In the genomic region with DNA sequence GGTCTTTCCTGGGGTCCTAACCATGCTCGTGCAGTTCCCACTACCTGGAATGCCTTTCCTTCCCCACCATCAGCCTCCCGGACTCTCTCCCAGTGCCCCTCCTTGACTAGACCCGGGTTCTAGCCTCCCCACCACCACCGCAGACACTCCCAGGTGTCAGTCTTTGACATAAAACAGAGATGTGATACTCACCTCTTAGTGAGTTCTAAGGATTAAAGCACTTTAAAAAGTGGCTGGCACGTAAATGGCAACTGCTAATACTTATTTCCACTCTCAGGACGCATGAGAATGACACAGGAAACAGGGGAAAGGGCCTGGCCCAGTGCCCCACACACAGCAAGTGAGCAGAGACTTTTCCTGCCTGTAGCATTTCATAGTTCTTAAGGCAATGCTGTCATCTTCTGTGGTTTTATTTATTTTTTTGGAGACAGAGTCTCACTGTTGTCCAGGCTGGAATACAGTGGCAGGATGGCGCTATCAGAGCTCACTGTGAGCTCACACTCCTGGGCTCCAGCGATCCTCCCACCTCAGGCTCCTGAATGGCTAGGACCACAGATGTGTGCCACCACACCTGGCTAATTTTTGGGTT, we compare ENCODE assay signal across 8 cellular contexts. TPM values are rescaled to one million over a fixed set of nuclear protein-coding genes. Genes with fewer than 3 reads are reported as not detected.
DNase-seq lines count a peak whose midpoint lies in the region; ATAC-seq and TF ChIP-seq lines count a peak whose summit lies in the region.

No MANE protein-coding gene starts in this region.

- H3K9me3 Mint-ChIP-seq in IgD-negative memory B cell: no peaks in the 10 kb centered on the region
- no peaks in the 10 kb centered on the region for H3K9me3 Mint-ChIP-seq in activated naive CD4-positive, alpha-beta T cell treated with anti-CD3 and anti-CD28 coated beads, Interleukin-2, amount 50 U/mL, for 72 hours
- no peaks in the 10 kb centered on the region for H3K9me3 Mint-ChIP-seq in stimulated activated memory B cell treated with anti-CD40 and anti-IgM and Interleukin-4, amounts not matched to agents 10 μg/mL and 1 μg/mL and 100 μg/mL, for 72 hours

- WGBS in gastroesophageal sphincter (ENCODE audit: low coverage in 1 of 2), 2 donors: 55 to 68% methylated on average over 4 to 8 of the region's 8 CpGs

- no peak for DNase-seq in activated naive CD4-positive, alpha-beta T cell treated with anti-CD3 and anti-CD28 coated beads, Interleukin-2, amount 50 U/mL, for 72 hours (ENCODE audit: low spot score in 2 of 2)
- DNase-seq in AML-193 (lab: John Stamatoyannopoulos, UW) (no peak), DMS79 treated with DMSO at 0.1 percent for 48 hours (lab: John Stamatoyannopoulos, UW) (no peak), ecto neural progenitor cell (ENCODE audit: low spot score) (no peak), NCI-H524 treated with DMSO at 0.1 percent for 48 hours (lab: John Stamatoyannopoulos, UW) (no peak)

- H3K27ac Mint-ChIP-seq in IgD-negative memory B cell: peak overlapping the region; percentile 16 to 92 (median 85)
- H3K27ac Mint-ChIP-seq in activated naive CD4-positive, alpha-beta T cell treated with anti-CD3 and anti-CD28 coated beads, Interleukin-2, amount 50 U/mL, for 72 hours: peak overlapping the region; percentile 99
- H3K27ac Mint-ChIP-seq in stimulated activated memory B cell treated with anti-CD40 and anti-IgM and Interleukin-4, amounts not matched to agents 10 μg/mL and 1 μg/mL and 100 μg/mL, for 72 hours: peak overlapping the region; percentile 96

- no peaks in the 10 kb centered on the region for H3K27me3 Mint-ChIP-seq in IgD-negative memory B cell
- H3K27me3 Mint-ChIP-seq in stimulated activated memory B cell treated with anti-CD40 and anti-IgM and Interleukin-4, amounts not matched to agents 10 μg/mL and 1 μg/mL and 100 μg/mL, for 72 hours: no peaks in the 10 kb centered on the region

- H3K4me3 Mint-ChIP-seq in IgD-negative memory B cell: peak overlapping the region; percentile 50 to 89 (median 66)
- peak overlapping the region; percentile 30 for H3K4me3 Mint-ChIP-seq in stimulated activated memory B cell treated with anti-CD40 and anti-IgM and Interleukin-4, amounts not matched to agents 10 μg/mL and 1 μg/mL and 100 μg/mL, for 72 hours

- no peak for TF ChIP-seq POLR2A in gastroesophageal sphincter (IDR thresholded peaks at IDR 0.05)

- ATAC-seq in activated naive CD4-positive, alpha-beta T cell treated with anti-CD3 and anti-CD28 coated beads, Interleukin-2, amount 50 U/mL, for 72 hours: no peak
- ATAC-seq in gastroesophageal sphincter: no peak
- no peak for ATAC-seq in stimulated activated memory B cell treated with anti-CD40 and anti-IgM and Interleukin-4, amounts not matched to agents 10 μg/mL and 1 μg/mL and 100 μg/mL, for 72 hours

- H3K9me3 ChIP-seq in gastroesophageal sphincter: no peaks in the 10 kb centered on the region

- peaks cover 0 to 85% (median 39%) of the 10 kb centered on the region in 3 donors for H3K4me1 ChIP-seq in gastroesophageal sphincter

- TF ChIP-seq CTCF in gastroesophageal sphincter (IDR thresholded peaks at IDR 0.05): no peak

- H3K4me1 Mint-ChIP-seq in IgD-negative memory B cell: peaks cover 20 to 29% (median 26%) of the 10 kb centered on the region in 3 donors
- H3K4me1 Mint-ChIP-seq in stimulated activated memory B cell treated with anti-CD40 and anti-IgM and Interleukin-4, amounts not matched to agents 10 μg/mL and 1 μg/mL and 100 μg/mL, for 72 hours: peaks cover 84% of the 10 kb centered on the region

- H3K4me3 ChIP-seq in gastroesophageal sphincter: no peak overlapping the region

- no peak for TF ChIP-seq EP300 in gastroesophageal sphincter (IDR thresholded peaks at IDR 0.05)

- H3K36me3 Mint-ChIP-seq in IgD-negative memory B cell: no peaks in the 10 kb centered on the region
- peaks cover 17 to 21% of the 10 kb centered on the region in 2 donors for H3K36me3 Mint-ChIP-seq in activated naive CD4-positive, alpha-beta T cell treated with anti-CD3 and anti-CD28 coated beads, Interleukin-2, amount 50 U/mL, for 72 hours
- H3K36me3 Mint-ChIP-seq in stimulated activated memory B cell treated with anti-CD40 and anti-IgM and Interleukin-4, amounts not matched to agents 10 μg/mL and 1 μg/mL and 100 μg/mL, for 72 hours: peaks cover 9% of the 10 kb centered on the region

- peaks cover 0 to 16% of the 10 kb centered on the region in 2 donors for H3K36me3 ChIP-seq in gastroesophageal sphincter

- peak overlapping the region; percentile 4 to 99 (median 96) for H3K27ac ChIP-seq in gastroesophageal sphincter

- H3K27me3 ChIP-seq in gastroesophageal sphincter: no peaks in the 10 kb centered on the region

RNA-seq across cellular contexts. Expression of a gene that starts 1.9 kb away (rescaled TPM):
- 17.8 TPM for polyA plus RNA-seq in IgD-negative memory B cell
- 10 to 100 TPM in 1 of 2 donors, 1 to 10 TPM in 1; 9.7 to 18.5 TPM for total RNA-seq in activated naive CD4-positive, alpha-beta T cell treated with anti-CD3 and anti-CD28 coated beads, Interleukin-2, amount 50 U/mL, for 72 hours
- 10 to 100 TPM in 1 of 4 donors, 1 to 10 TPM in 3; 3.7 to 11.5 (median 7.5) TPM for total RNA-seq in gastroesophageal sphincter

RNA-seq across cellular contexts. Expression of a gene that starts 2.0 kb away (rescaled TPM):
- 54.2 TPM for polyA plus RNA-seq in IgD-negative memory B cell
- 10 to 100 TPM; 39.7 to 53.4 TPM for total RNA-seq in activated naive CD4-positive, alpha-beta T cell treated with anti-CD3 and anti-CD28 coated beads, Interleukin-2, amount 50 U/mL, for 72 hours
- total RNA-seq in gastroesophageal sphincter: 10 to 100 TPM; 19.9 to 31.5 (median 21.3) TPM

RNA-seq across cellular contexts. Expression of a gene that starts 29.8 kb away (rescaled TPM):
- 2.3 TPM for polyA plus RNA-seq in IgD-negative memory B cell
- 1 to 10 TPM in 1 of 2 donors, under 1 TPM in 1; 0.76 to 4.0 TPM for total RNA-seq in activated naive CD4-positive, alpha-beta T cell treated with anti-CD3 and anti-CD28 coated beads, Interleukin-2, amount 50 U/mL, for 72 hours
- under 1 TPM in 2 of 4 donors, not detected in 2; 0.27 to 0.67 TPM for total RNA-seq in gastroesophageal sphincter

RNA-seq across cellular contexts. Expression of a gene that starts 38.2 kb away (rescaled TPM):
- polyA plus RNA-seq in IgD-negative memory B cell: 1.2 TPM
- total RNA-seq in activated naive CD4-positive, alpha-beta T cell treated with anti-CD3 and anti-CD28 coated beads, Interleukin-2, amount 50 U/mL, for 72 hours: 1,000 to 10,000 TPM in 1 of 2 donors, 100 to 1,000 TPM in 1; 836 to 2,329 TPM
- 100 to 1,000 TPM in 2 of 4 donors, 10 to 100 TPM in 2; 21.0 to 341 (median 183) TPM for total RNA-seq in gastroesophageal sphincter

RNA-seq across cellular contexts. Expression of a gene that starts 50.7 kb away (rescaled TPM):
- 77.7 TPM for polyA plus RNA-seq in IgD-negative memory B cell
- total RNA-seq in activated naive CD4-positive, alpha-beta T cell treated with anti-CD3 and anti-CD28 coated beads, Interleukin-2, amount 50 U/mL, for 72 hours: 10 to 100 TPM; 75.3 to 79.4 TPM
- total RNA-seq in gastroesophageal sphincter: 10 to 100 TPM; 42.5 to 72.7 (median 62.1) TPM
